ENCODE assay signal across 24 cellular contexts in genomic region chr14:38184132-38184531, GRCh38. TPM values are rescaled to one million over a fixed set of nuclear protein-coding genes. Genes with fewer than 3 reads are reported as not detected.
DNase-seq lines count a peak whose midpoint lies in the region; ATAC-seq and TF ChIP-seq lines count a peak whose summit lies in the region.
"Had no signal": no experiment of that assay in that cellular context is flagged by ENCODE, and none has a peak within 500 bp of the region (broad histone marks: within the 10 kb centered on the region; RNA-seq: fewer than 3 reads in every experiment).

No MANE protein-coding gene starts in this region.

- H3K9me3 ChIP-seq in Karpas-422 (ENCODE audit: low read length) (peaks cover 7% of the 10 kb centered on the region), endodermal cell (ENCODE audit: control insufficient read depth, low read length) (peaks cover 36% of the 10 kb centered on the region)
- H3K9me3 ChIP-seq: A549, BE2C, HAP-1 had no signal

- no peak overlapping the region for H3K27ac Mint-ChIP-seq in endodermal cell
- H3K27ac Mint-ChIP-seq in stimulated activated effector memory CD8-positive, alpha-beta T cell treated with anti-CD3 and anti-CD28 coated beads, Interleukin-12 subunit alpha, Interleukin-12 subunit beta, amount 100 ng/mL, for 72 hours: no peak overlapping the region
- H3K27ac Mint-ChIP-seq: CD14-positive monocyte; CD4-positive, alpha-beta T cell; GM23338; HFFc6 had no signal

- H3K27me3 ChIP-seq in Karpas-422 (ENCODE audit: low read length) (no peaks in the 10 kb centered on the region), endodermal cell (ENCODE audit: control insufficient read depth, insufficient read depth, low read length, poor library complexity, severe bottlenecking) (no peaks in the 10 kb centered on the region)
- H3K27me3 ChIP-seq: BE2C; BLaER1 treated with 17β-estradiol and CSF1 and Interleukin-3, amounts not matched to agents 10 nM and 100 nM had no signal

- H3K4me3 Mint-ChIP-seq in endodermal cell: no peak overlapping the region
- H3K4me3 Mint-ChIP-seq in stimulated activated effector memory CD8-positive, alpha-beta T cell treated with anti-CD3 and anti-CD28 coated beads, Interleukin-12 subunit alpha, Interleukin-12 subunit beta, amount 100 ng/mL, for 72 hours: no peak overlapping the region
- H3K4me3 Mint-ChIP-seq: CD14-positive monocyte; CD4-positive, alpha-beta T cell; CD8-positive, alpha-beta memory T cell; GM23338; HFFc6 had no signal

- no peak overlapping the region for H3K9ac ChIP-seq in Karpas-422 (ENCODE audit: low read length)
- H3K9ac ChIP-seq in endodermal cell (ENCODE audit: extremely low read depth, low read length, poor library complexity, severe bottlenecking): no peak overlapping the region
- H3K9ac ChIP-seq: BLaER1 treated with 17β-estradiol and CSF1 and Interleukin-3, amounts not matched to agents 10 nM and 100 nM had no signal

- no peak for TF ChIP-seq CTCF in endodermal cell (conservative IDR thresholded peaks at IDR 0.05)

- 0 out of 2 replicates have a peak overlapping the region, but pooled peaks have one; percentile 19 for H2AFZ ChIP-seq in Karpas-422 (ENCODE audit: low read length)
- H2AFZ ChIP-seq: GM23338 had no signal

- H3K9me2 ChIP-seq in Karpas-422 (replicated peaks; ENCODE audit: insufficient read depth, low read length): no peaks in the 10 kb centered on the region

- peaks cover 27% of the 10 kb centered on the region for H3K36me3 Mint-ChIP-seq in endodermal cell (ENCODE audit: low read depth)
- no peaks in the 10 kb centered on the region for H3K36me3 Mint-ChIP-seq in stimulated activated effector memory CD8-positive, alpha-beta T cell treated with anti-CD3 and anti-CD28 coated beads, Interleukin-12 subunit alpha, Interleukin-12 subunit beta, amount 100 ng/mL, for 72 hours
- H3K36me3 Mint-ChIP-seq: CD14-positive monocyte had no signal

- peaks cover 8% of the 10 kb centered on the region for H3K4me1 ChIP-seq in Karpas-422 (ENCODE audit: low read length)
- peaks cover 18% of the 10 kb centered on the region for H3K4me1 ChIP-seq in endodermal cell (ENCODE audit: control insufficient read depth, insufficient read depth, low read length)
- H3K4me1 ChIP-seq: A549; BE2C; BLaER1 treated with 17β-estradiol and CSF1 and Interleukin-3, amounts not matched to agents 10 nM and 100 nM; HAP-1 had no signal

- peaks cover 47% of the 10 kb centered on the region for H3K4me1 Mint-ChIP-seq in endodermal cell
- peaks cover 6% of the 10 kb centered on the region for H3K4me1 Mint-ChIP-seq in stimulated activated effector memory CD8-positive, alpha-beta T cell treated with anti-CD3 and anti-CD28 coated beads, Interleukin-12 subunit alpha, Interleukin-12 subunit beta, amount 100 ng/mL, for 72 hours
- H3K4me1 Mint-ChIP-seq: CD14-positive monocyte had no signal

- H3K79me2 ChIP-seq in Karpas-422 (ENCODE audit: low read length): no peaks in the 10 kb centered on the region

- H3K27me3 Mint-ChIP-seq in endodermal cell (ENCODE audit: insufficient read depth): no peaks in the 10 kb centered on the region
- H3K27me3 Mint-ChIP-seq: CD4-positive, alpha-beta T cell; CD8-positive, alpha-beta memory T cell had no signal

- no peaks in the 10 kb centered on the region for H4K20me1 ChIP-seq in Karpas-422 (ENCODE audit: insufficient read depth, low read depth, low read length)
- H4K20me1 ChIP-seq: BLaER1 treated with 17β-estradiol and CSF1 and Interleukin-3, amounts not matched to agents 10 nM and 100 nM had no signal

- H3K4me2 ChIP-seq in Karpas-422 (ENCODE audit: low read depth, low read length, poor library complexity, severe bottlenecking): no peak overlapping the region
- H3K4me2 ChIP-seq: A549; BLaER1 treated with 17β-estradiol and CSF1 and Interleukin-3, amounts not matched to agents 10 nM and 100 nM; GM23338 had no signal

- peaks cover 3% of the 10 kb centered on the region; the same call in 1 of the 2 replicates for H3K36me3 ChIP-seq in Karpas-422 (ENCODE audit: insufficient read depth, low read length)
- H3K36me3 ChIP-seq in endodermal cell (ENCODE audit: control insufficient read depth, insufficient read depth, low read length): no peaks in the 10 kb centered on the region
- H3K36me3 ChIP-seq: BE2C; BLaER1 treated with 17β-estradiol and CSF1 and Interleukin-3, amounts not matched to agents 10 nM and 100 nM; HAP-1 had no signal

- H3K9me3 Mint-ChIP-seq in endodermal cell: peaks cover 24% of the 10 kb centered on the region
- peaks cover 12% of the 10 kb centered on the region for H3K9me3 Mint-ChIP-seq in stimulated activated effector memory CD8-positive, alpha-beta T cell treated with anti-CD3 and anti-CD28 coated beads, Interleukin-12 subunit alpha, Interleukin-12 subunit beta, amount 100 ng/mL, for 72 hours
- H3K9me3 Mint-ChIP-seq: HFFc6 had no signal

- H3K27ac ChIP-seq in Karpas-422 (ENCODE audit: low read length): no peak overlapping the region
- no peak overlapping the region for H3K27ac ChIP-seq in endodermal cell (ENCODE audit: low read depth, low read length)
- H3K27ac ChIP-seq: A549; BLaER1 treated with 17β-estradiol and CSF1 and Interleukin-3, amounts not matched to agents 10 nM and 100 nM had no signal

- H3K4me3 ChIP-seq in Karpas-422 (ENCODE audit: low read length) (no peak overlapping the region), endodermal cell (ENCODE audit: low read length) (peak overlapping the region; percentile 44)
- H3K4me3 ChIP-seq: A549; BLaER1 treated with 17β-estradiol and CSF1 and Interleukin-3, amounts not matched to agents 10 nM and 100 nM; GM12878; GM23338; HAP-1 had no signal

- no peak for DNase-seq in Karpas-422
- no peak for DNase-seq in endodermal cell
- no peak for DNase-seq in stimulated activated effector memory CD8-positive, alpha-beta T cell treated with anti-CD3 and anti-CD28 coated beads, Interleukin-12 subunit alpha, Interleukin-12 subunit beta, amount 100 ng/mL, for 72 hours (ENCODE audit: low spot score in 2 of 2)
- no peak for DNase-seq in activated CD4-positive, alpha-beta T cell treated with anti-CD3 and anti-CD28 coated beads for 48 hours
- DNase-seq: 8988T; ACHN; AML-193; BE2C; CD4-positive, alpha-beta T cell; CD8-positive, alpha-beta memory T cell; DMS 273 treated with DMSO at 0.1 percent for 48 hours; DMS79; EL; GDM1; HFFc6 had no signal

- ATAC-seq in GM19463 (IDR thresholded peaks at IDR 0.05; ENCODE audit: unreplicated experiment) (peak; percentile 81), HG03095 (IDR thresholded peaks at IDR 0.05; ENCODE audit: unreplicated experiment) (no peak), HG03442 (IDR thresholded peaks at IDR 0.05; ENCODE audit: unreplicated experiment) (no peak)
- ATAC-seq in stimulated activated effector memory CD8-positive, alpha-beta T cell treated with anti-CD3 and anti-CD28 coated beads, Interleukin-12 subunit alpha, Interleukin-12 subunit beta, amount 100 ng/mL, for 72 hours: peak; percentile 28
- ATAC-seq: A549, GM12878, GM23338 had no signal

RNA-seq across cellular contexts. Expression of gene SSTR1, which starts 23.6 kb away (rescaled TPM):
- not detected in 2 replicates for total RNA-seq in Karpas-422 (2014; rRNA removed; shearing (Covaris generic); ENCODE audit: low replicate concordance)
- 1 to 10 TPM in 1 of 2 donors, under 1 TPM in 1; 0.69 to 1.2 TPM for total RNA-seq in endodermal cell
- 0.36 TPM for polyA plus RNA-seq in endodermal cell (2013, experiment 1 of 2)
- 0.21 TPM for polyA plus RNA-seq in endodermal cell (2013, experiment 2 of 2)
- total RNA-seq: CD4-positive, alpha-beta T cell; CD8-positive, alpha-beta memory T cell; GM12878 had no signal
- polyA plus RNA-seq: A549; CD14-positive monocyte; CD8-positive, alpha-beta memory T cell had no signal

Comparison
In these comparisons a context has a peak if more than half of its experiments do, and no peak if none do; other contexts are left out.
1. ATAC-seq: peak in GM19463 (single experiment) and stimulated activated effector memory CD8-positive, alpha-beta T cell treated with anti-CD3 and anti-CD28 coated beads, Interleukin-12 subunit alpha, Interleukin-12 subunit beta, amount 100 ng/mL, for 72 hours (single experiment); none in HG03095 (single experiment) and HG03442 (single experiment).